ENCODE assay signal across 35 cellular contexts in the genomic region with DNA sequence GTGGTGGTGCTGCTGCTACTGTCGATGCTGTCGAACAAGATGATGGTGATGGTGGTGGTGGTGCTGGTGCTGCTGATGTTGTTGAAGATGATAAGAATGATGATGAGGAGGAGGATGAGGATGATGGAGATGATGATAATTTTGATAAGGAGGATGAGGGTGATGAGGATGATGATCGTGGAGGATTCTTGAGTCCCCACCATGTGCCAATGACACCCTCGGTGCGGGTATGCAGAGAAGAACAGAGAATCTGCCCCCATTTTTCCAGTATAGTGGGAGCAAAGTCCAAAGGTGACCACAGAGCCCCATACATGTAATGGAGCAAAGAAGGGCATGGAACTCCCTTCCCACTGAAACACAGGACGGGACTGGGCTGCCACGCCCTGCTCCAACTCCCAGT.
"Had no signal": no experiment of that assay in that cellular context is flagged by ENCODE, and none has a peak within 500 bp of the region (broad histone marks: within the 10 kb centered on the region; RNA-seq: fewer than 3 reads in every experiment).

No MANE protein-coding gene starts in this region.

- H3K27ac ChIP-seq: body of pancreas, coronary artery, dorsolateral prefrontal cortex, heart left ventricle, left lung, lower lobe of right lung, neural progenitor cell, right lobe of liver, upper lobe of right lung had no signal

- H3K9me3 ChIP-seq: left lung, lower lobe of right lung, right lobe of liver, thyroid gland, upper lobe of right lung had no signal

- H3K4me1 ChIP-seq: left lung, right lobe of liver had no signal

- H3K36me3 Mint-ChIP-seq: activated naive CD4-positive, alpha-beta T cell treated with anti-CD3 and anti-CD28 coated beads, Interleukin-2, amount 50 U/mL, for 72 hours; immature natural killer cell; natural killer cell; neural progenitor cell; stimulated activated memory B cell treated with anti-CD40 and anti-IgM and Interleukin-4, amounts not matched to agents 10 μg/mL and 1 μg/mL and 100 μg/mL, for 72 hours; WTC11 had no signal

- H3K27me3 Mint-ChIP-seq: stimulated activated memory B cell treated with anti-CD40 and anti-IgM and Interleukin-4, amounts not matched to agents 10 μg/mL and 1 μg/mL and 100 μg/mL, for 72 hours had no signal

- H3K9me3 Mint-ChIP-seq: activated CD4-positive, alpha-beta memory T cell treated with anti-CD3 and anti-CD28 coated beads, Interleukin-2, amount 10 ng/mL, durations not matched to agents 7 days and 5 days; activated CD4-positive, alpha-beta T cell treated with anti-CD3 and anti-CD28 coated beads, Interleukin-2, amount 10 ng/mL, durations not matched to agents 7 days and 5 days; activated naive CD4-positive, alpha-beta T cell treated with anti-CD3 and anti-CD28 coated beads, Interleukin-2, amount 50 U/mL, for 72 hours; activated T-cell treated with anti-CD3 and anti-CD28 coated beads, Interleukin-2, amount 50 U/mL, for 72 hours; effector memory CD8-positive, alpha-beta T cell; immature natural killer cell; natural killer cell; neural progenitor cell; stimulated activated naive CD8-positive, alpha-beta T cell treated with anti-CD3 and anti-CD28 coated beads, Interleukin-15, amount 100 ng/mL, for 72 hours had no signal

- H3K9ac ChIP-seq: neural progenitor cell had no signal

- H3K27me3 ChIP-seq: body of pancreas, dorsolateral prefrontal cortex, neural progenitor cell, right lobe of liver, thyroid gland, upper lobe of right lung had no signal

- H3K27ac Mint-ChIP-seq: activated CD4-positive, alpha-beta memory T cell treated with anti-CD3 and anti-CD28 coated beads, Interleukin-2, amount 10 ng/mL, durations not matched to agents 7 days and 5 days; activated CD4-positive, alpha-beta T cell treated with anti-CD3 and anti-CD28 coated beads, Interleukin-2, amount 10 ng/mL, durations not matched to agents 7 days and 5 days; activated naive CD4-positive, alpha-beta T cell treated with anti-CD3 and anti-CD28 coated beads, Interleukin-2, amount 50 U/mL, for 72 hours; activated T-cell treated with anti-CD3 and anti-CD28 coated beads, Interleukin-2, amount 50 U/mL, for 72 hours; effector memory CD8-positive, alpha-beta T cell; immature natural killer cell; natural killer cell; stimulated activated memory B cell treated with anti-CD40 and anti-IgM and Interleukin-4, amounts not matched to agents 10 μg/mL and 1 μg/mL and 100 μg/mL, for 72 hours; stimulated activated naive CD8-positive, alpha-beta T cell treated with anti-CD3 and anti-CD28 coated beads, Interleukin-15, amount 100 ng/mL, for 72 hours; T-helper 17 cell; WTC11 had no signal

- DNase-seq: activated CD4-positive, alpha-beta memory T cell treated with anti-CD3 and anti-CD28 coated beads, Interleukin-2, amount 10 ng/mL, durations not matched to agents 7 days and 5 days; activated CD4-positive, alpha-beta T cell treated with anti-CD3 and anti-CD28 coated beads for 1 hour; activated CD4-positive, alpha-beta T cell treated with anti-CD3 and anti-CD28 coated beads, Interleukin-2, amount 10 ng/mL, durations not matched to agents 7 days and 5 days; activated naive CD4-positive, alpha-beta T cell; activated T-cell treated with anti-CD3 and anti-CD28 coated beads for 4 hours; activated T-cell treated with anti-CD3 and anti-CD28 coated beads, Interleukin-2, amount 50 U/mL, for 72 hours; anterior cingulate cortex; body of pancreas; cerebellar nuclear complex; effector memory CD8-positive, alpha-beta T cell; foreskin fibroblast; hypothalamus; immature natural killer cell; left lung; lower lobe of right lung; mesenchymal stem cell; natural killer cell; right lobe of liver; stimulated activated CD4-positive, alpha-beta T cell treated with anti-CD3 and anti-CD28 coated beads, Interleukin-1b, Interleukin-23, amount 100 ng/mL, for 48 hours; stimulated activated CD4-positive, alpha-beta T cell treated with anti-CD3 and anti-CD28 coated beads, Interleukin-4, amount 100 ng/mL, for 4 hours; stimulated activated CD8-positive, alpha-beta memory T cell treated with anti-CD3 and anti-CD28 coated beads, Interleukin-4, amount 100 ng/mL, for 48 hours; stimulated activated naive CD8-positive, alpha-beta T cell treated with anti-CD3 and anti-CD28 coated beads, Interleukin-15, amount 100 ng/mL, for 72 hours; substantia nigra; SW 1271; T-helper 17 cell; T1000; thyroid gland; upper lobe of right lung had no signal

- H3K4me3 Mint-ChIP-seq: activated CD4-positive, alpha-beta memory T cell treated with anti-CD3 and anti-CD28 coated beads, Interleukin-2, amount 10 ng/mL, durations not matched to agents 7 days and 5 days; activated CD4-positive, alpha-beta T cell treated with anti-CD3 and anti-CD28 coated beads, Interleukin-2, amount 10 ng/mL, durations not matched to agents 7 days and 5 days; activated T-cell treated with anti-CD3 and anti-CD28 coated beads, Interleukin-2, amount 50 U/mL, for 72 hours; effector memory CD8-positive, alpha-beta T cell; immature natural killer cell; natural killer cell; neural progenitor cell; stimulated activated memory B cell treated with anti-CD40 and anti-IgM and Interleukin-4, amounts not matched to agents 10 μg/mL and 1 μg/mL and 100 μg/mL, for 72 hours; stimulated activated naive CD8-positive, alpha-beta T cell treated with anti-CD3 and anti-CD28 coated beads, Interleukin-15, amount 100 ng/mL, for 72 hours; T-helper 17 cell; WTC11 had no signal

- H3K36me3 ChIP-seq: heart left ventricle, left lung, lower lobe of right lung, neural progenitor cell, right lobe of liver, thyroid gland, upper lobe of right lung had no signal

- H3K4me1 Mint-ChIP-seq: activated CD4-positive, alpha-beta memory T cell treated with anti-CD3 and anti-CD28 coated beads, Interleukin-2, amount 10 ng/mL, durations not matched to agents 7 days and 5 days; activated CD4-positive, alpha-beta T cell treated with anti-CD3 and anti-CD28 coated beads, Interleukin-2, amount 10 ng/mL, durations not matched to agents 7 days and 5 days; immature natural killer cell; natural killer cell; stimulated activated memory B cell treated with anti-CD40 and anti-IgM and Interleukin-4, amounts not matched to agents 10 μg/mL and 1 μg/mL and 100 μg/mL, for 72 hours; stimulated activated naive CD8-positive, alpha-beta T cell treated with anti-CD3 and anti-CD28 coated beads, Interleukin-15, amount 100 ng/mL, for 72 hours; T-helper 17 cell had no signal

- H3K4me3 ChIP-seq: body of pancreas, coronary artery, dorsolateral prefrontal cortex, heart left ventricle, left lung, lower lobe of right lung, neural progenitor cell, right lobe of liver, thyroid gland, upper lobe of right lung had no signal

- ATAC-seq: activated naive CD4-positive, alpha-beta T cell treated with anti-CD3 and anti-CD28 coated beads, Interleukin-2, amount 50 U/mL, for 72 hours; activated T-cell treated with anti-CD3 and anti-CD28 coated beads, Interleukin-2, amount 50 U/mL, for 72 hours; body of pancreas; effector memory CD8-positive, alpha-beta T cell; heart left ventricle; left lung; lower lobe of right lung; natural killer cell; right lobe of liver; stimulated activated memory B cell treated with anti-CD40 and anti-IgM and Interleukin-4, amounts not matched to agents 10 μg/mL and 1 μg/mL and 100 μg/mL, for 72 hours; stimulated activated naive CD8-positive, alpha-beta T cell treated with anti-CD3 and anti-CD28 coated beads, Interleukin-15, amount 100 ng/mL, for 72 hours; T-helper 17 cell; upper lobe of right lung; WTC11 had no signal
